Comparison of ENCODE assay signal across 11 cellular contexts in the genomic region with DNA sequence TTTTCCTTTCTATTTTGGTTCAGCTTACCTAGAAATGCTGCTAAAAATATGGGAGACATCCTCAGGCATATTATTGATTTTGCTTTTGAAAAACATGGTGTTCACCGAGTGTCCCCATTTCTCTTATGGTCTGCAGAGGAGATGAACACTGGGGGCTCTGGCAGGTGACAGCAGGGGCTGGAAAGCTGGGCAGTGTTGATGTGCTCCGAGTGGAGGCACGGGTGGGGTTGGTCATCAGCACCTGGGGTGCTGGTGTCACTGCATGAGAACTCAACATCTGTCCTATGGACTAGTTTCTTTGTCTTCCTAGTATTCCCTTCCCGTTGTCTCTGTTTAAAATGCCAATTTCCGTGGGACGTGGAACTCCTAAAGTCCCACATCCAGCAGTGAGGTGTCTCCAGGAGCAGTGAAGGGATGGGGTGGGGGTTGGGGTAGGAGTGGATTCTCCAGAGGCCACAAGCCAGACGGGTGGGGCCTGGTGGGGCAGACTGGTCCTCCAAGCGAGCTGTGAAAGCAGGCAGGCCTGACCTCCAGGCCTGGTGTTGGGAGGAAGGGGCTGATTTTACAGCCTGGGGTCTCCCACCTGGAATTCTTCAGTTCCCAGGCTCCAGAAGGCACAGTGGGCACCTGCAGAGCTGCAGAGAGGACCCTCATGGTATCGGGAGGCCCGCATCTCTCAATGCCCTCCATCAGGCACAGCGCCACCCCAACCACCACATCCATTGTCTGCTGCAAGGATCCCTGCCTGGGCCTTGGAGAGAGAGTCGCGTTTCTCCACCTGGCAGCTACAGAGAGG. TPM values are rescaled to one million over a fixed set of nuclear protein-coding genes. Genes with fewer than 3 reads are reported as not detected.
DNase-seq lines count a peak whose midpoint lies in the region; ATAC-seq, FAIRE-seq and TF ChIP-seq lines count a peak whose summit lies in the region.
"Had no signal": no experiment of that assay in that cellular context is flagged by ENCODE, and none has a peak within 500 bp of the region (broad histone marks: within the 10 kb centered on the region; RNA-seq: fewer than 3 reads in every experiment).

No MANE protein-coding gene starts in this region.

- peaks cover 50% of the 10 kb centered on the region for H3K4me1 ChIP-seq in A549
- no peaks in the 10 kb centered on the region for H3K4me1 ChIP-seq in aorta (ENCODE audit: control insufficient read depth in 1 of 2, insufficient read depth in 2 of 2, low read length in 2 of 2)

- H3K4me2 ChIP-seq in A549: peak overlapping the region; percentile 94

- ATAC-seq in A549 (no peak), aorta (ENCODE audit: low FRiP score) (no peak)
- ATAC-seq in naive thymus-derived CD8-positive, alpha-beta T cell: no peak

- H3K4me1 Mint-ChIP-seq in HFFc6 (ENCODE audit: low read depth) (peaks cover 57% of the 10 kb centered on the region), chondrocyte (ENCODE audit: low read depth) (peaks cover 35% of the 10 kb centered on the region)
- H3K4me1 Mint-ChIP-seq in naive thymus-derived CD8-positive, alpha-beta T cell: peaks cover 22 to 48% (median 35%) of the 10 kb centered on the region in 4 donors

- H3K27ac Mint-ChIP-seq in HFFc6 (peak overlapping the region; percentile 79; the same call in 1 of the 2 replicates), chondrocyte (ENCODE audit: unreplicated experiment) (peak overlapping the region; percentile 71)
- H3K27ac Mint-ChIP-seq in naive thymus-derived CD8-positive, alpha-beta T cell: peak overlapping the region; percentile 89 to 99 (median 95)

- no peaks in the 10 kb centered on the region for H3K36me3 ChIP-seq in aorta (ENCODE audit: control insufficient read depth in 1 of 2, insufficient read depth in 2 of 2, low read length in 1 of 2)

- WGBS in A549 (ENCODE audit: missing lambda C conversion rate): 89% methylated on average over 11 of the region's 13 CpGs
- 90% methylated on average over 13 of the region's 13 CpGs for WGBS in aorta, 2 donors

- no peaks in the 10 kb centered on the region for H3K27me3 ChIP-seq in aorta (ENCODE audit: control insufficient read depth in 1 of 2, insufficient read depth in 2 of 2, low read length in 1 of 2)

- POLR2A ChIA-PET in A549 (lab: Yijun Ruan, JAX): interaction anchor here (1.3 to 2.7 kb wide), 2 partner anchors 25 to 34 kb away, joined by 4 to 20 read pairs; partner anchors contain the start of gene REPIN1
- POLR2A ChIA-PET in naive thymus-derived CD8-positive, alpha-beta T cell (lab: Charles Lee): interaction anchor here (0.6 to 5.2 kb wide), 12 partner anchors 8 to 1160 kb away, joined by 3 to 96 read pairs (median 4); partner anchors contain the start of genes GIMAP1, GIMAP4 and REPIN1

- no peak for TF ChIP-seq EP300 in A549 (IDR thresholded peaks at IDR 0.05)

- no peak for FAIRE-seq in A549 (lab: Jason Lieb, UNC)

- no peak for DNase-seq in A549 (ENCODE audit: low read depth in 1 of 2, low spot score in 1 of 2)
- DNase-seq in HFFc6: no peak
- no peak for DNase-seq in chondrocyte (ENCODE audit: low spot score)
- DNase-seq in naive thymus-derived CD8-positive, alpha-beta T cell: no peak
- DNase-seq in hypothalamus (lab: John Stamatoyannopoulos, UW): no peak
- no peak for DNase-seq in CD1c-positive myeloid dendritic cell (ENCODE audit: extremely low spot score)
- no peak for DNase-seq in aorta
- no peak for DNase-seq in NCI-H446 treated with DMSO at 0.1 percent for 48 hours (lab: John Stamatoyannopoulos, UW)
- DNase-seq: NCI-H345, nucleus accumbens had no signal

- CTCF ChIA-PET in A549 (lab: Yijun Ruan, JAX): interaction anchor here (1.0 to 1.9 kb wide), 5 partner anchors 10 to 26 kb away, joined by 4 to 6 read pairs (median 5); no protein-coding TSS in a partner anchor

- peak overlapping the region in 1 of 2 experiments; percentile 97; a peak in 3 of 6 replicates for H3K27ac ChIP-seq in A549
- no peak overlapping the region for H3K27ac ChIP-seq in aorta (ENCODE audit: low read depth in 1 of 2, low read length in 2 of 2)

- H3K4me3 Mint-ChIP-seq in HFFc6: no peak overlapping the region
- no peak overlapping the region for H3K4me3 Mint-ChIP-seq in chondrocyte (ENCODE audit: unreplicated experiment)
- H3K4me3 Mint-ChIP-seq in naive thymus-derived CD8-positive, alpha-beta T cell: peak overlapping the region; percentile 64 to 98 (median 94)

- intact Hi-C loops in aorta (cut with DNase I): loop anchor here (2.0 to 10.0 kb wide), 3 partner anchors 25 to 529 kb away; partner anchors contain the start of genes ATP6V0E2 (in 1 of the 2), REPIN1 (in 1 of the 2) and ZNF775 (in 1 of the 2)

- no peak for TF ChIP-seq POLR2A in A549 (IDR thresholded peaks at IDR 0.05; ENCODE audit: low read length)

- H3K9me3 Mint-ChIP-seq in HFFc6: no peaks in the 10 kb centered on the region
- H3K9me3 Mint-ChIP-seq in chondrocyte (ENCODE audit: low read depth): no peaks in the 10 kb centered on the region
- H3K9me3 Mint-ChIP-seq in naive thymus-derived CD8-positive, alpha-beta T cell: no peaks in the 10 kb centered on the region

- H3K36me3 Mint-ChIP-seq in HFFc6 (ENCODE audit: low read depth) (peaks cover 4% of the 10 kb centered on the region; the same call in 1 of the 2 replicates), chondrocyte (ENCODE audit: low read depth) (peaks cover 5% of the 10 kb centered on the region)
- H3K36me3 Mint-ChIP-seq in naive thymus-derived CD8-positive, alpha-beta T cell: peaks cover 0 to 8% (median 4%) of the 10 kb centered on the region in 3 donors

- no peaks in the 10 kb centered on the region for H3K9me3 ChIP-seq in A549
- no peaks in the 10 kb centered on the region for H3K9me3 ChIP-seq in aorta (ENCODE audit: control insufficient read depth, low read length)

- no peak for TF ChIP-seq CTCF in A549 (IDR thresholded peaks at IDR 0.05)
- no peak for TF ChIP-seq CTCF in HFFc6 (IDR thresholded peaks at IDR 0.05)
- TF ChIP-seq CTCF in chondrocyte (IDR thresholded peaks at IDR 0.05): no peak

- H3K27me3 Mint-ChIP-seq in HFFc6 (ENCODE audit: insufficient read depth) (peaks cover 2% of the 10 kb centered on the region), chondrocyte (ENCODE audit: low read depth) (no peaks in the 10 kb centered on the region)
- H3K27me3 Mint-ChIP-seq in naive thymus-derived CD8-positive, alpha-beta T cell: no peaks in the 10 kb centered on the region

- no peak for TF ChIP-seq RAD21 in A549 (conservative IDR thresholded peaks at IDR 0.05 in 1 of 2, IDR thresholded peaks at IDR 0.05 in 1 of 2)

- H3K4me3 ChIP-seq in A549 (no peak overlapping the region), aorta (ENCODE audit: low read length in 2 of 2) (no peak overlapping the region)

TF ChIP-seq in A549, 52 proteins besides CTCF, POLR2A, EP300 and RAD21:
- TF ChIP-seq HDAC2 (IDR thresholded peaks at IDR 0.05): no peak
- TF ChIP-seq KDM5A (IDR thresholded peaks at IDR 0.05): no peak

RNA-seq across cellular contexts. Expression of gene ZNF775, which starts 24.4 kb away (rescaled TPM):
- polyA plus RNA-seq in A549 (2011; rRNA removed) (1.5 and 1.7 TPM in 2 replicates), A549 (2017; fragmentation: RNase III; extraction: RNeasy Plus Mini Kit Qiagen cat#74134 plus additional on column Dnase treatment) (4.5 to 5.4 TPM (median 5.4 TPM) in 3 replicates), aorta (1 to 10 TPM; 1.9 to 3.5 TPM)
- 3.7 and 5.1 TPM in 2 replicates for polyA plus RNA-seq in A549 (2012; cell fraction: cytosol; rRNA removed)
- polyA plus RNA-seq in A549 (2012; cell fraction: nucleus; rRNA removed): 4.8 and 9.0 TPM in 2 replicates
- polyA minus RNA-seq in A549 (2011; rRNA and poly(A)+ RNA removed): 0.83 and 1.2 TPM in 2 replicates
- 1 to 10 TPM; 2.7 to 3.8 (median 2.9) TPM for total RNA-seq in HFFc6 (2021; fragmentation: NEBNext Ultra II Directional; extraction: Animal tissue kit (Norgen Biotek cat#: 25700))
- total RNA-seq in chondrocyte (4.3 to 6.5 TPM (median 6.0 TPM) in 3 replicates), aorta (1 to 10 TPM; 3.1 to 6.4 TPM)
- total RNA-seq in naive thymus-derived CD8-positive, alpha-beta T cell: 1 to 10 TPM; 5.6 to 5.9 TPM
- polyA plus RNA-seq in naive thymus-derived CD8-positive, alpha-beta T cell: 1 to 10 TPM; 1.5 to 7.6 (median 3.1) TPM

RNA-seq across cellular contexts. Expression of gene REPIN1, which starts 35.0 kb away (rescaled TPM):
- 48.1 and 58.0 TPM in 2 replicates for polyA plus RNA-seq in A549 (2011; rRNA removed)
- polyA plus RNA-seq in A549 (2012; cell fraction: cytosol; rRNA removed): 78.8 and 110 TPM in 2 replicates
- 120 and 144 TPM in 2 replicates for polyA plus RNA-seq in A549 (2012; cell fraction: nucleus; rRNA removed)
- polyA plus RNA-seq in A549 (2017; fragmentation: RNase III; extraction: RNeasy Plus Mini Kit Qiagen cat#74134 plus additional on column Dnase treatment): 86.2 to 101 TPM (median 101 TPM) in 3 replicates
- 43.9 and 44.5 TPM in 2 replicates for polyA minus RNA-seq in A549 (2011; rRNA and poly(A)+ RNA removed)
- 10 to 100 TPM; 68.8 to 78.3 (median 75.5) TPM for total RNA-seq in HFFc6 (2021; fragmentation: NEBNext Ultra II Directional; extraction: Animal tissue kit (Norgen Biotek cat#: 25700))
- total RNA-seq in chondrocyte: 59.5 to 65.8 TPM (median 63.4 TPM) in 3 replicates
- total RNA-seq in naive thymus-derived CD8-positive, alpha-beta T cell: 100 to 1,000 TPM; 104 to 108 TPM
- 10 to 100 TPM; 39.8 to 73.0 (median 49.8) TPM for polyA plus RNA-seq in naive thymus-derived CD8-positive, alpha-beta T cell
- total RNA-seq in aorta: 10 to 100 TPM; 52.0 to 56.7 TPM
- 10 to 100 TPM; 19.7 to 44.9 TPM for polyA plus RNA-seq in aorta

RNA-seq across cellular contexts. Expression of gene GIMAP8, which starts 46.9 kb away (rescaled TPM):
- not detected in 2 replicates for polyA plus RNA-seq in A549 (2011; rRNA removed)
- polyA plus RNA-seq in A549 (2012; cell fraction: cytosol; rRNA removed): not detected in 2 replicates
- not detected in 2 replicates for polyA plus RNA-seq in A549 (2012; cell fraction: nucleus; rRNA removed)
- not detected in 3 replicates for polyA plus RNA-seq in A549 (2017; fragmentation: RNase III; extraction: RNeasy Plus Mini Kit Qiagen cat#74134 plus additional on column Dnase treatment)
- not detected in 2 replicates for polyA minus RNA-seq in A549 (2011; rRNA and poly(A)+ RNA removed)
- total RNA-seq in HFFc6 (2021; fragmentation: NEBNext Ultra II Directional; extraction: Animal tissue kit (Norgen Biotek cat#: 25700)): not detected
- not detected in 3 replicates for total RNA-seq in chondrocyte
- 10 to 100 TPM; 66.8 to 68.0 TPM for total RNA-seq in naive thymus-derived CD8-positive, alpha-beta T cell
- 10 to 100 TPM; 18.9 to 38.9 (median 25.9) TPM for polyA plus RNA-seq in naive thymus-derived CD8-positive, alpha-beta T cell
- 10 to 100 TPM; 20.0 to 41.4 TPM for total RNA-seq in aorta
- 1 to 10 TPM; 1.6 to 6.6 TPM for polyA plus RNA-seq in aorta
- polyA plus RNA-seq: fibroblast of lung had no signal

Comparison
In these comparisons a context has a peak if more than half of its experiments do, and no peak if none do; other contexts are left out.
1. H3K4me3 Mint-ChIP-seq: peak in naive thymus-derived CD8-positive, alpha-beta T cell (10 of 10); none in HFFc6 (single experiment) and chondrocyte (single experiment).
2. RNA of gene GIMAP8, which starts 46.9 kb away (total RNA-seq): 66.8 to 68.0 TPM in naive thymus-derived CD8-positive, alpha-beta T cell and 20.0 to 41.4 TPM in aorta; not detected in HFFc6 and not detected in chondrocyte; every median in the first group is over 10 times any median in the second.
3. Peak in every context shown above with its lines, with median percentiles within 50 percentile points of each other: H3K27ac Mint-ChIP-seq.